In genomic region chr15:56994280-56994679, GRCh38 we compare ENCODE assay signal across 20 cellular contexts.
DNase-seq lines count a peak whose midpoint lies in the region; ATAC-seq, FAIRE-seq and TF ChIP-seq lines count a peak whose summit lies in the region.
"Had no signal": no experiment of that assay in that cellular context is flagged by ENCODE, and none has a peak within 500 bp of the region (broad histone marks: within the 10 kb centered on the region; RNA-seq: fewer than 3 reads in every experiment).

No MANE protein-coding gene starts in this region.

- H3K4me1 Mint-ChIP-seq in activated CD4-positive, alpha-beta memory T cell treated with anti-CD3 and anti-CD28 coated beads for 36 hours (ENCODE audit: low read depth) = peaks cover 9% of the 10 kb centered on the region

- in situ Hi-C loops in Panc1 (cut with HindIII; ENCODE audit: low pct_unique_long_range_greater_than_20kb, low sequenced_read_pairs) = no loop called here

- no peak overlapping the region for H3K27ac Mint-ChIP-seq in activated CD4-positive, alpha-beta memory T cell treated with anti-CD3 and anti-CD28 coated beads for 36 hours
- H3K27ac Mint-ChIP-seq: CD4-positive, alpha-beta T cell; CD8-positive, alpha-beta memory T cell had no signal

- no peak overlapping the region for H3K4me3 Mint-ChIP-seq in activated CD4-positive, alpha-beta memory T cell treated with anti-CD3 and anti-CD28 coated beads for 36 hours
- H3K4me3 Mint-ChIP-seq: CD14-positive monocyte; CD4-positive, alpha-beta T cell; CD8-positive, alpha-beta memory T cell had no signal

- DNase-seq in A673 (ENCODE audit: low spot score) (no peak), Panc1 (ENCODE audit: low read depth, low spot score) (no peak), DMS79 treated with DMSO at 0.1 percent for 48 hours (lab: John Stamatoyannopoulos, UW) (no peak)
- DNase-seq in activated CD4-positive, alpha-beta memory T cell treated with anti-CD3 and anti-CD28 coated beads for 36 hours = no peak
- DNase-seq: ACHN; AML-193; BE2C; CD4-positive, alpha-beta T cell; CD8-positive, alpha-beta memory T cell; DMS53; DND-41; GOT3 had no signal

- intact Hi-C loops in A673 (cut with micrococcal nuclease; ENCODE audit: unreplicated experiment) = no loop called here
- intact Hi-C loops in Panc1 (cut with micrococcal nuclease; ENCODE audit: unreplicated experiment) = no loop called here
- intact Hi-C loops in activated CD4-positive, alpha-beta memory T cell treated with anti-CD3 and anti-CD28 coated beads for 36 hours (cut with micrococcal nuclease) = no loop called here

- H3K27me3 ChIP-seq in A673 (replicated peaks; ENCODE audit: insufficient read depth, low read depth, low read length, poor library complexity) (no peaks in the 10 kb centered on the region), Panc1 (ENCODE audit: control insufficient read depth, insufficient read depth, low read length) (no peaks in the 10 kb centered on the region)
- H3K27me3 ChIP-seq: BE2C; BLaER1 treated with 17β-estradiol and CSF1 and Interleukin-3, amounts not matched to agents 10 nM and 100 nM had no signal

- TF ChIP-seq CTCF in A673 (conservative IDR thresholded peaks at IDR 0.05; ENCODE audit: low read depth, low read length) = no peak
- no peak for TF ChIP-seq CTCF in Panc1 (IDR thresholded peaks at IDR 0.05)

- H3K36me3 ChIP-seq in A673 (ENCODE audit: insufficient read depth, low read length, poor library complexity, severe bottlenecking) = peaks cover 17% of the 10 kb centered on the region
- H3K36me3 ChIP-seq in Panc1 (ENCODE audit: control insufficient read depth, insufficient read depth, low read length) = no peaks in the 10 kb centered on the region

- CTCF ChIA-PET in A673 (lab: Charles Lee) (no interaction called here), Panc1 (lab: Charles Lee) (no interaction called here)
- CTCF ChIA-PET in activated CD4-positive, alpha-beta memory T cell treated with anti-CD3 and anti-CD28 coated beads for 36 hours (lab: Charles Lee) = no interaction called here

- H3K27me3 Mint-ChIP-seq in activated CD4-positive, alpha-beta memory T cell treated with anti-CD3 and anti-CD28 coated beads for 36 hours = no peaks in the 10 kb centered on the region
- H3K27me3 Mint-ChIP-seq: CD4-positive, alpha-beta T cell; CD8-positive, alpha-beta memory T cell had no signal

- peaks cover 13% of the 10 kb centered on the region for H3K4me1 ChIP-seq in A673 (ENCODE audit: insufficient read depth, low read length, poor library complexity, severe bottlenecking)
- H3K4me1 ChIP-seq in Panc1 (ENCODE audit: control insufficient read depth, insufficient read depth, low read length) = peaks cover 5% of the 10 kb centered on the region

- H3K27ac ChIP-seq in A673 (ENCODE audit: low read depth, low read length, poor library complexity, severe bottlenecking) (no peak overlapping the region), Panc1 (ENCODE audit: low read length) (no peak overlapping the region)

- no peak overlapping the region for H3K4me3 ChIP-seq in A673 (ENCODE audit: low read depth, low read length, poor library complexity, severe bottlenecking)
- H3K4me3 ChIP-seq in Panc1 (ENCODE audit: low read depth in 2 of 2, low read length in 2 of 2) = no peak overlapping the region
- H3K4me3 ChIP-seq: BLaER1 treated with 17β-estradiol and CSF1 and Interleukin-3, amounts not matched to agents 10 nM and 100 nM; HAP-1 had no signal

- H3K9me3 Mint-ChIP-seq in activated CD4-positive, alpha-beta memory T cell treated with anti-CD3 and anti-CD28 coated beads for 36 hours = peaks cover 3% of the 10 kb centered on the region
- H3K9me3 Mint-ChIP-seq: CD14-positive monocyte; CD8-positive, alpha-beta memory T cell had no signal

- H3K36me3 Mint-ChIP-seq in activated CD4-positive, alpha-beta memory T cell treated with anti-CD3 and anti-CD28 coated beads for 36 hours = peaks cover 20% of the 10 kb centered on the region

- peak; percentile 27 for FAIRE-seq in A204.1 (lab: Jason Lieb, UNC)
- FAIRE-seq: G401.6, GM12892, H54 had no signal

- POLR2A ChIA-PET in A673 (lab: Charles Lee; ENCODE audit: low non-redundant PET) = no interaction called here
- POLR2A ChIA-PET in Panc1 (lab: Charles Lee) = no interaction called here
- POLR2A ChIA-PET in activated CD4-positive, alpha-beta memory T cell treated with anti-CD3 and anti-CD28 coated beads for 36 hours (lab: Charles Lee) = no interaction called here

- TSS peak; percentile 2 for BruUV-seq in A673 (replicated peaks; lab: Mats Ljungman, UMichigan)
- TSS peak; percentile 13 for BruUV-seq in Panc1 (replicated peaks; lab: Mats Ljungman, UMichigan)

- H3K9me3 ChIP-seq in A673 (ENCODE audit: low read depth, low read length, poor library complexity, severe bottlenecking) (no peaks in the 10 kb centered on the region), Panc1 (ENCODE audit: control insufficient read depth, insufficient read depth, low read depth, low read length) (no peaks in the 10 kb centered on the region)
- H3K9me3 ChIP-seq: BE2C, HAP-1 had no signal

- no peak for ATAC-seq in Panc1
- ATAC-seq in GM18868 (IDR thresholded peaks at IDR 0.05; ENCODE audit: unreplicated experiment) = no peak
